9 cellular contexts compared by ENCODE assay signal in the genomic region with DNA sequence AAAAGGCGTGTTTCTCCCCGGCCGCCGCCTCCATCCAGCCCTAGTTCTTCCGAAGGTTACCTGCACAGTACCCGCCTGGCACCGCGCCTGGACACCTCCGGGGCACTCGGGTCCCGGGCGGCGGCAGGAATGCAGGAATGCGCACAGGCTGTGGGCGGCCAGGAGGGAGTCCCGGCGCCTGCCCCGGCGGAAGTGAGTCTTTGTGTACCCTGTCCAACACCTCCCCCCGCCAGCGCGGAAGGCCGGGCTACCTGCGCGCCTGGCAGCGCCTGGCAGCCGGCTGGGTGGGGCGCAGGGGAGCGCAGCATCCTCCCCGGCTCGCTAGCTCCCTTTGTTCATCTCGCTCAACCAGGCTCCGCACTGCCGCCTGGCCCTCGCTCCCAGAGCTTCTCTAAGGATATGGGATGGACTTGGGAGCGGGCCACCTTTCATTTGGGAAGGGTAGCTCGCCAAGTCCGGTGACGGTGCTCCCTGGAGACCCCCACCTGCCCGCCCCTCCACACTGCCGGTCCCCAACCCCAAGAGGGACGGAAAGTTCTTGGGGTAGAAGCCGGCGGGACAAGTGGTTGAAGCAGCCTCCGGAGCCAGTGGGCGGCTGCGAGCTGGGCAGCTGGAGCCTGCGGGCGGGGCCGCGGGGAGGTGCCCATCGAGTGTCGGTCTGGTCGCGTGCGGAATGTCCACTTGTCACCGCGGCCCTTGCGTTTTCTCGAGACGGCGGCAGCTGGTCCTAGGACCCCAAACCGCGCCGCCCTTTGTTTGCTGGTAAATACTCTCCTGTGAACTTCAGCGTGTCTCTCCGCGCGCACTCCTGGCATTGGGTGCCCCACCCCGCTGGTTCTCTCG. TPM values are rescaled to one million over a fixed set of nuclear protein-coding genes. Genes with fewer than 3 reads are reported as not detected.
DNase-seq lines count a peak whose midpoint lies in the region; ATAC-seq and TF ChIP-seq lines count a peak whose summit lies in the region.
"Had no signal": no experiment of that assay in that cellular context is flagged by ENCODE, and none has a peak within 500 bp of the region (broad histone marks: within the 10 kb centered on the region; RNA-seq: fewer than 3 reads in every experiment).

No MANE protein-coding gene starts in this region.

- no peak for TF ChIP-seq CTCF in natural killer cell (IDR thresholded peaks at IDR 0.05)

- no peaks in the 10 kb centered on the region for H3K36me3 ChIP-seq in trophoblast cell (ENCODE audit: control insufficient read depth in 1 of 2, insufficient read depth in 2 of 2, low read length in 2 of 2)

- peak overlapping the region; percentile 72 for H3K4me3 ChIP-seq in trophoblast cell (ENCODE audit: low read depth, low read length)

- no peak overlapping the region for H3K27ac ChIP-seq in trophoblast cell (ENCODE audit: low read depth, low read length)

- H3K9ac ChIP-seq in trophoblast cell (ENCODE audit: low read length) = peak overlapping the region; percentile 34

- no peak for ATAC-seq in natural killer cell

- no peak overlapping the region for H3K4ac ChIP-seq in trophoblast cell (ENCODE audit: low read depth, low read length)

- H3K79me1 ChIP-seq in trophoblast cell (ENCODE audit: low read length) = no peaks in the 10 kb centered on the region

- no peak overlapping the region for H3K14ac ChIP-seq in trophoblast cell (ENCODE audit: low read length)

- intact Hi-C loops in natural killer cell (cut with micrococcal nuclease) = no loop called here

- no peak overlapping the region for H4K91ac ChIP-seq in trophoblast cell (ENCODE audit: low read depth, low read length)

- H2BK120ac ChIP-seq in trophoblast cell (ENCODE audit: insufficient read depth, low read length, poor library complexity) = peak overlapping the region; percentile 30

- H3K36me3 Mint-ChIP-seq in natural killer cell = no peaks in the 10 kb centered on the region
- H3K36me3 Mint-ChIP-seq: activated naive CD4-positive, alpha-beta T cell treated with anti-CD3 and anti-CD28 coated beads, Interleukin-2, amount 50 U/mL, for 24 hours had no signal

- H3K79me2 ChIP-seq in trophoblast cell (ENCODE audit: control insufficient read depth, insufficient read depth, low read length, poor library complexity) = no peaks in the 10 kb centered on the region

- peaks cover 18 to 32% of the 10 kb centered on the region in 2 donors for H3K27me3 Mint-ChIP-seq in natural killer cell (ENCODE audit: low read depth in 2 of 2)

- no peak overlapping the region for H2BK5ac ChIP-seq in trophoblast cell (ENCODE audit: low read depth, low read length, poor library complexity)

- DNase-seq in DMS53 (lab: John Stamatoyannopoulos, UW) (peak; percentile 96), NCI-H774 (lab: John Stamatoyannopoulos, UW) (peak; percentile 7), globus pallidus (ENCODE audit: low spot score) (peak; percentile 15), trophoblast cell (peak in 1 of 2 donors; percentile 20), natural killer cell (no peak), HUDEP-2 (lab: John Stamatoyannopoulos, UW; ENCODE audit: unreplicated experiment in 76 of 76) (no peak), NOMO-1 treated with dmso at 0.1 percent for 144 hours (lab: John Stamatoyannopoulos, UW; ENCODE audit: unreplicated experiment) (no peak), midbrain (lab: John Stamatoyannopoulos, UW) (no peak)

- H3K9me3 Mint-ChIP-seq in natural killer cell = no peaks in the 10 kb centered on the region
- H3K9me3 Mint-ChIP-seq: activated naive CD4-positive, alpha-beta T cell treated with anti-CD3 and anti-CD28 coated beads, Interleukin-2, amount 50 U/mL, for 24 hours had no signal

- no peak overlapping the region for H3K18ac ChIP-seq in trophoblast cell (ENCODE audit: low read length)

- H3K4me1 Mint-ChIP-seq in natural killer cell = peaks cover 16 to 17% of the 10 kb centered on the region in 2 donors

- peaks cover 13% of the 10 kb centered on the region for H3K27me3 ChIP-seq in trophoblast cell (ENCODE audit: insufficient read depth, low read length)

- no peak overlapping the region for H3K27ac Mint-ChIP-seq in natural killer cell
- H3K27ac Mint-ChIP-seq: activated naive CD4-positive, alpha-beta T cell treated with anti-CD3 and anti-CD28 coated beads, Interleukin-2, amount 50 U/mL, for 24 hours had no signal

- H4K12ac ChIP-seq in trophoblast cell (ENCODE audit: low read depth, low read length) = peak overlapping the region; percentile 10

- H2AFZ ChIP-seq in trophoblast cell (ENCODE audit: insufficient read depth, low read length, poor library complexity) = peak overlapping the region; percentile 53

- no peak overlapping the region for H3K23ac ChIP-seq in trophoblast cell (ENCODE audit: low read length)

- H4K8ac ChIP-seq in trophoblast cell (ENCODE audit: low read depth, low read length) = peak overlapping the region; percentile 51

- no CpG with 5 or more reads among the region's 71 CpGs for WGBS in trophoblast cell (ENCODE audit: extremely low coverage, insufficient coverage, insufficient read length)

- H3K4me1 ChIP-seq in trophoblast cell (ENCODE audit: control insufficient read depth in 1 of 2, insufficient read depth in 2 of 2, low read length in 2 of 2) = peaks cover 0 to 5% of the 10 kb centered on the region in 2 experiments

- H2BK12ac ChIP-seq in trophoblast cell (ENCODE audit: low read length) = no peak overlapping the region

- H3K9me3 ChIP-seq in trophoblast cell (ENCODE audit: insufficient read depth, low read depth, low read length) = no peaks in the 10 kb centered on the region

- peak overlapping the region; percentile 98 for H3K4me2 ChIP-seq in trophoblast cell (ENCODE audit: low read length)

- H3K4me3 Mint-ChIP-seq in natural killer cell = no peak overlapping the region
- H3K4me3 Mint-ChIP-seq: activated naive CD4-positive, alpha-beta T cell treated with anti-CD3 and anti-CD28 coated beads, Interleukin-2, amount 50 U/mL, for 24 hours had no signal

- no peak overlapping the region for H2AK5ac ChIP-seq in trophoblast cell (ENCODE audit: low read length)

RNA-seq across cellular contexts. Expression of a gene that starts 1.2 kb away (rescaled TPM):
- 3.8 and 4.7 TPM in 2 replicates for polyA plus RNA-seq in trophoblast cell (2013)
- total RNA-seq in natural killer cell = not detected

Comparison
In these comparisons a context has a peak if more than half of its experiments do, and no peak if none do; other contexts are left out.
1. DNase-seq: peak in DMS53 (single experiment), NCI-H774 (single experiment) and globus pallidus (single experiment); none in natural killer cell (single experiment), HUDEP-2 (0 of 76), NOMO-1 treated with dmso at 0.1 percent for 144 hours (single experiment) and midbrain (single experiment).